Comparison of ENCODE assay signal across 15 cellular contexts in the genomic region with DNA sequence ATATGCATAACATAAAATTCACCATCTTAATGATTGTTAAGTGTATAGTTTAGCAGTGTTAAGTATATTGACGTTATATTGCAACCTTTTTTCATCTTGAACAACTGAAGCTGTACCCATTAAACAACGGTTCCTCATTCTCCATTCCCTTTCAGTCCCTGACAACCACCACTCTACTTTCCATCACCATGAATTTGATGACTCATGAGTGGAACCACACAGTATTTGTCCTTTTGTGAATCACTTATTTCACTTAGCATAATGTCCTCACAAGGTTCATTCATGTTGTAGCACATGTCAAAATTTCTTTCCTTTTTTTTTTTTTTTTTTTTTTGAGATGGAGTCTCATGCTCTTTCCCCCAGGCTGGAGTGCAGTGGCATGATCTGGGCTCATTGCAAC. TPM values are rescaled to one million over a fixed set of nuclear protein-coding genes. Genes with fewer than 3 reads are reported as not detected.
DNase-seq lines count a peak whose midpoint lies in the region; ATAC-seq and TF ChIP-seq lines count a peak whose summit lies in the region.
"Had no signal": no experiment of that assay in that cellular context is flagged by ENCODE, and none has a peak within 500 bp of the region (broad histone marks: within the 10 kb centered on the region; RNA-seq: fewer than 3 reads in every experiment).

No MANE protein-coding gene starts in this region.

- H3K4me1 ChIP-seq in skeletal muscle satellite cell (ENCODE audit: control insufficient read depth, insufficient read depth, low read length): peaks cover 57% of the 10 kb centered on the region

- intact Hi-C loops in activated CD4-positive, alpha-beta T cell treated with anti-CD3 and anti-CD28 coated beads, Interleukin-2, amount 10 ng/mL, durations not matched to agents 24 days and 14 days (cut with micrococcal nuclease): loop anchor here (2.0 to 5.0 kb wide), 5 partner anchors 26 to 133 kb away; no protein-coding TSS in a partner anchor
- intact Hi-C loops in left cardiac atrium (cut with DNase I) (no loop called here), CD14-positive monocyte (cut with micrococcal nuclease) (no loop called here)

- H3K9me3 ChIP-seq in skeletal muscle satellite cell (replicated peaks; ENCODE audit: low read length): no peaks in the 10 kb centered on the region
- H3K9me3 ChIP-seq: HAP-1, sigmoid colon had no signal

- peak overlapping the region; percentile 86 for H3K9ac ChIP-seq in skeletal muscle satellite cell (ENCODE audit: low read depth, low read length)

- in situ Hi-C loops in brain microvascular endothelial cell (cut with HindIII; ENCODE audit: low pct_ligation_motif_present, low sequenced_read_pairs): no loop called here

- peak overlapping the region; percentile 63 for H3K27ac Mint-ChIP-seq in activated CD4-positive, alpha-beta T cell treated with anti-CD3 and anti-CD28 coated beads, Interleukin-2, amount 10 ng/mL, durations not matched to agents 24 days and 14 days
- no peak overlapping the region for H3K27ac Mint-ChIP-seq in CD14-positive monocyte

- H3K36me3 Mint-ChIP-seq in activated CD4-positive, alpha-beta T cell treated with anti-CD3 and anti-CD28 coated beads, Interleukin-2, amount 10 ng/mL, durations not matched to agents 24 days and 14 days (ENCODE audit: low read depth): no peaks in the 10 kb centered on the region
- no peaks in the 10 kb centered on the region for H3K36me3 Mint-ChIP-seq in CD14-positive monocyte

- peak overlapping the region; percentile 78 for H3K4me2 ChIP-seq in skeletal muscle satellite cell (ENCODE audit: low read length)
- H3K4me2 ChIP-seq: hepatocyte had no signal

- TF ChIP-seq CTCF in brain microvascular endothelial cell (IDR thresholded peaks at IDR 0.05; ENCODE audit: low read depth, low read length, missing control alignments): no peak
- TF ChIP-seq CTCF in CD14-positive monocyte (IDR thresholded peaks at IDR 0.05): no peak

- H3K36me3 ChIP-seq in brain microvascular endothelial cell (replicated peaks) (no peaks in the 10 kb centered on the region), skeletal muscle satellite cell (ENCODE audit: insufficient read depth, low read length) (no peaks in the 10 kb centered on the region)
- H3K36me3 ChIP-seq: HAP-1, sigmoid colon had no signal

- ATAC-seq in HG02981 (IDR thresholded peaks at IDR 0.05; ENCODE audit: unreplicated experiment) (no peak), left cardiac atrium (no peak)

- H3K27me3 ChIP-seq in brain microvascular endothelial cell (replicated peaks) (no peaks in the 10 kb centered on the region), skeletal muscle satellite cell (ENCODE audit: control insufficient read depth, insufficient read depth, low read length) (no peaks in the 10 kb centered on the region)
- H3K27me3 ChIP-seq: sigmoid colon had no signal

- peaks cover 37% of the 10 kb centered on the region for H3K4me1 Mint-ChIP-seq in activated CD4-positive, alpha-beta T cell treated with anti-CD3 and anti-CD28 coated beads, Interleukin-2, amount 10 ng/mL, durations not matched to agents 24 days and 14 days
- H3K4me1 Mint-ChIP-seq in CD14-positive monocyte: peaks cover 3% of the 10 kb centered on the region

- DNase-seq in activated CD4-positive, alpha-beta T cell treated with anti-CD3 and anti-CD28 coated beads, Interleukin-2, amount 10 ng/mL, durations not matched to agents 24 days and 14 days: no peak
- no peak for DNase-seq in activated CD4-positive, alpha-beta T cell treated with anti-CD3 and anti-CD28 coated beads, Interleukin-2, amount 50 U/mL, for 4 hours
- DNase-seq in OCI-M1 (lab: John Stamatoyannopoulos, UW) (peak; percentile 83), brain microvascular endothelial cell (no peak), left cardiac atrium (no peak), CD14-positive monocyte (ENCODE audit: low spot score) (no peak)
- DNase-seq: dermis blood vessel endothelial cell, NCI-H1092 treated with DMSO at 0.1 percent for 48 hours, NCI-H69 had no signal

- no peaks in the 10 kb centered on the region for H3K27me3 Mint-ChIP-seq in activated CD4-positive, alpha-beta T cell treated with anti-CD3 and anti-CD28 coated beads, Interleukin-2, amount 10 ng/mL, durations not matched to agents 24 days and 14 days
- peaks cover 36 to 51% (median 42%) of the 10 kb centered on the region in 3 donors for H3K27me3 Mint-ChIP-seq in CD14-positive monocyte (ENCODE audit: low read depth in 3 of 3)

- H3K4me3 Mint-ChIP-seq in activated CD4-positive, alpha-beta T cell treated with anti-CD3 and anti-CD28 coated beads, Interleukin-2, amount 10 ng/mL, durations not matched to agents 24 days and 14 days: no peak overlapping the region
- H3K4me3 Mint-ChIP-seq in CD14-positive monocyte: peak overlapping the region in 1 of 2 donors; percentile 30

- no peaks in the 10 kb centered on the region for H3K9me3 Mint-ChIP-seq in activated CD4-positive, alpha-beta T cell treated with anti-CD3 and anti-CD28 coated beads, Interleukin-2, amount 10 ng/mL, durations not matched to agents 24 days and 14 days
- no peaks in the 10 kb centered on the region for H3K9me3 Mint-ChIP-seq in CD14-positive monocyte

- H3K4me3 ChIP-seq in brain microvascular endothelial cell (ENCODE audit: low read depth, low read length) (no peak overlapping the region), skeletal muscle satellite cell (ENCODE audit: low read length) (peak overlapping the region; percentile 55)
- H3K4me3 ChIP-seq: HAP-1, hepatocyte, sigmoid colon had no signal

- peak overlapping the region; percentile 81 for H3K27ac ChIP-seq in brain microvascular endothelial cell

RNA-seq across cellular contexts. Expression of gene HOXB1, which starts 46.0 kb away (rescaled TPM):
- not detected in 2 replicates for total RNA-seq in activated CD4-positive, alpha-beta T cell treated with anti-CD3 and anti-CD28 coated beads, Interleukin-2, amount 10 ng/mL, durations not matched to agents 24 days and 14 days
- total RNA-seq in skeletal muscle satellite cell (2012; rRNA removed): not detected in 2 replicates
- not detected for total RNA-seq in left cardiac atrium
- polyA plus RNA-seq in CD14-positive monocyte: not detected
- total RNA-seq: dermis blood vessel endothelial cell, hepatocyte, mucosa of gallbladder had no signal
- polyA plus RNA-seq: hepatocyte had no signal

RNA-seq across cellular contexts. Expression of gene SKAP1, which starts 54.8 kb away (rescaled TPM):
- total RNA-seq in activated CD4-positive, alpha-beta T cell treated with anti-CD3 and anti-CD28 coated beads, Interleukin-2, amount 10 ng/mL, durations not matched to agents 24 days and 14 days: 59.3 and 63.1 TPM in 2 replicates
- total RNA-seq in skeletal muscle satellite cell (2012; rRNA removed): not detected in 2 replicates
- under 1 TPM; 0.31 to 0.88 TPM for total RNA-seq in left cardiac atrium
- 1 to 10 TPM in 1 of 2 donors, under 1 TPM in 1; 0.52 to 1.0 TPM for polyA plus RNA-seq in CD14-positive monocyte

Comparison
In these comparisons a context has a peak if more than half of its experiments do, and no peak if none do; other contexts are left out.
1. RNA of gene SKAP1, which starts 54.8 kb away (total RNA-seq): 59.3 to 63.1 TPM in activated CD4-positive, alpha-beta T cell treated with anti-CD3 and anti-CD28 coated beads, Interleukin-2, amount 10 ng/mL, durations not matched to agents 24 days and 14 days; 0.31 to 0.88 TPM in left cardiac atrium; every median in the first group is over 10 times any median in the second.